Comparison of ENCODE assay signal across 1 cellular context in the genomic region with DNA sequence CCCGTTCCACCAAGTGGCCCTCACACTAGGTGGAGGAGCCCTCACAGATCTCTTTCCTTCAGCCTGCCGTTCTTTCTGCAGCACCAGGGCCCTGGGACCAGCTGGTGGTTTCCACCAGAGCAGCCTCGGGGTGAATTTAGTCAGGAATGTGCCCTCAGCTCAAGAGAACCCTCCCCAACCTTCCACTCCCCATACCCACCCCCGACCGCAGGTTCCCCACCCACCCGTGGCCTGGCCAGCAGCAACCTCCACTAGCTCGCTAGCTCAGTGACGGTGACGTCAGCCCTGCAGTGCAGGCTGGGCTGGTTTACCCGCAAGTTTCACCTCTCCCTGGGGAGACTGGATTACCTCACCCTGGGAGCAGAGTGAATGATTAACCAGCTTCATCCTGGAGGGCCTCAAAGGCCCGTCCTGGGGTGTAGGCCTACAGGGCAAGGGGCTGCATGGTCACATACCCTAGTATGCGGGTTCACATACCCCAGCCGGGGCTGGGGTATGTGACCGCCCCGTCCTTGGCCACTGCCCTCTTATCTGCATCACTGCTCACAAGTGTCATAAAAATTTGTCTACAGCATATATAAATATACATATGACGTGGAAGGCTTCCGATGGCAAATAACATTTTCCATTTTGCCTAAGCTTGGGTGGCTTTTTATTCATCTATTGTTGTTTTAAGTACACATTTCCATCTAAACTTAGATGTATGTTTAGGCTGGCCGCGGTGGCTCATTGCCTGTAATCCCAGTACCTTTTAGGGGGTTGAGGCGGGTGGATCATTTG.
A peak's percentile ranks its signal among the peaks of the same experiment; 100 is the strongest.
TF ChIP-seq lines count a peak whose summit lies in the region.

No MANE protein-coding gene starts in this region.

TF ChIP-seq in K562, 482 proteins besides CTCF, POLR2A, EP300 and RAD21 (continued from another document and continues in another):
- peak; percentile 87 for TF ChIP-seq CREM (IDR thresholded peaks at IDR 0.05; ENCODE audit: low read depth)
- no peak for TF ChIP-seq FOXA3 (CRISPR knock-in tag; conservative IDR thresholded peaks at IDR 0.05 in 1 of 2, IDR thresholded peaks at IDR 0.05 in 1 of 2)
- TF ChIP-seq NR2C1 (IDR thresholded peaks at IDR 0.05) = no peak
- no peak for TF ChIP-seq NR2C1 (tag; IDR thresholded peaks at IDR 0.05)
- TF ChIP-seq, protein P1, sequence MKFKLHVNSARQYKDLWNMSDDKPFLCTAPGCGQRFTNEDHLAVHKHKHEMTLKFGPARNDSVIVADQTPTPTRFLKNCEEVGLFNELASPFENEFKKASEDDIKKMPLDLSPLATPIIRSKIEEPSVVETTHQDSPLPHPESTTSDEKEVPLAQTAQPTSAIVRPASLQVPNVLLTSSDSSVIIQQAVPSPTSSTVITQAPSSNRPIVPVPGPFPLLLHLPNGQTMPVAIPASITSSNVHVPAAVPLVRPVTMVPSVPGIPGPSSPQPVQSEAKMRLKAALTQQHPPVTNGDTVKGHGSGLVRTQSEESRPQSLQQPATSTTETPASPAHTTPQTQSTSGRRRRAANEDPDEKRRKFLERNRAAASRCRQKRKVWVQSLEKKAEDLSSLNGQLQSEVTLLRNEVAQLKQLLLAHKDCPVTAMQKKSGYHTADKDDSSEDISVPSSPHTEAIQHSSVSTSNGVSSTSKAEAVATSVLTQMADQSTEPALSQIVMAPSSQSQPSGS (CRISPR knock-in tag; IDR thresholded peaks at IDR 0.05) = peak; percentile 75; the same call in 1 of the 2 replicates
- TF ChIP-seq, protein P2, sequence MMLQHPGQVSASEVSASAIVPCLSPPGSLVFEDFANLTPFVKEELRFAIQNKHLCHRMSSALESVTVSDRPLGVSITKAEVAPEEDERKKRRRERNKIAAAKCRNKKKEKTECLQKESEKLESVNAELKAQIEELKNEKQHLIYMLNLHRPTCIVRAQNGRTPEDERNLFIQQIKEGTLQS (IDR thresholded peaks at IDR 0.05) = peak; percentile 92
- TF ChIP-seq, protein P2 (CRISPR knock-in tag; conservative IDR thresholded peaks at IDR 0.05) = no peak
- no peak for TF ChIP-seq FOXK1 (CRISPR knock-in tag; IDR thresholded peaks at IDR 0.05; ENCODE audit: borderline replicate concordance)
- TF ChIP-seq RBM25 (IDR thresholded peaks at IDR 0.05; ENCODE audit: low read depth, low read length, severe bottlenecking) = no peak
- no peak for TF ChIP-seq TAF15 (IDR thresholded peaks at IDR 0.05; ENCODE audit: low read depth, low read length)
- TF ChIP-seq, protein P3, sequence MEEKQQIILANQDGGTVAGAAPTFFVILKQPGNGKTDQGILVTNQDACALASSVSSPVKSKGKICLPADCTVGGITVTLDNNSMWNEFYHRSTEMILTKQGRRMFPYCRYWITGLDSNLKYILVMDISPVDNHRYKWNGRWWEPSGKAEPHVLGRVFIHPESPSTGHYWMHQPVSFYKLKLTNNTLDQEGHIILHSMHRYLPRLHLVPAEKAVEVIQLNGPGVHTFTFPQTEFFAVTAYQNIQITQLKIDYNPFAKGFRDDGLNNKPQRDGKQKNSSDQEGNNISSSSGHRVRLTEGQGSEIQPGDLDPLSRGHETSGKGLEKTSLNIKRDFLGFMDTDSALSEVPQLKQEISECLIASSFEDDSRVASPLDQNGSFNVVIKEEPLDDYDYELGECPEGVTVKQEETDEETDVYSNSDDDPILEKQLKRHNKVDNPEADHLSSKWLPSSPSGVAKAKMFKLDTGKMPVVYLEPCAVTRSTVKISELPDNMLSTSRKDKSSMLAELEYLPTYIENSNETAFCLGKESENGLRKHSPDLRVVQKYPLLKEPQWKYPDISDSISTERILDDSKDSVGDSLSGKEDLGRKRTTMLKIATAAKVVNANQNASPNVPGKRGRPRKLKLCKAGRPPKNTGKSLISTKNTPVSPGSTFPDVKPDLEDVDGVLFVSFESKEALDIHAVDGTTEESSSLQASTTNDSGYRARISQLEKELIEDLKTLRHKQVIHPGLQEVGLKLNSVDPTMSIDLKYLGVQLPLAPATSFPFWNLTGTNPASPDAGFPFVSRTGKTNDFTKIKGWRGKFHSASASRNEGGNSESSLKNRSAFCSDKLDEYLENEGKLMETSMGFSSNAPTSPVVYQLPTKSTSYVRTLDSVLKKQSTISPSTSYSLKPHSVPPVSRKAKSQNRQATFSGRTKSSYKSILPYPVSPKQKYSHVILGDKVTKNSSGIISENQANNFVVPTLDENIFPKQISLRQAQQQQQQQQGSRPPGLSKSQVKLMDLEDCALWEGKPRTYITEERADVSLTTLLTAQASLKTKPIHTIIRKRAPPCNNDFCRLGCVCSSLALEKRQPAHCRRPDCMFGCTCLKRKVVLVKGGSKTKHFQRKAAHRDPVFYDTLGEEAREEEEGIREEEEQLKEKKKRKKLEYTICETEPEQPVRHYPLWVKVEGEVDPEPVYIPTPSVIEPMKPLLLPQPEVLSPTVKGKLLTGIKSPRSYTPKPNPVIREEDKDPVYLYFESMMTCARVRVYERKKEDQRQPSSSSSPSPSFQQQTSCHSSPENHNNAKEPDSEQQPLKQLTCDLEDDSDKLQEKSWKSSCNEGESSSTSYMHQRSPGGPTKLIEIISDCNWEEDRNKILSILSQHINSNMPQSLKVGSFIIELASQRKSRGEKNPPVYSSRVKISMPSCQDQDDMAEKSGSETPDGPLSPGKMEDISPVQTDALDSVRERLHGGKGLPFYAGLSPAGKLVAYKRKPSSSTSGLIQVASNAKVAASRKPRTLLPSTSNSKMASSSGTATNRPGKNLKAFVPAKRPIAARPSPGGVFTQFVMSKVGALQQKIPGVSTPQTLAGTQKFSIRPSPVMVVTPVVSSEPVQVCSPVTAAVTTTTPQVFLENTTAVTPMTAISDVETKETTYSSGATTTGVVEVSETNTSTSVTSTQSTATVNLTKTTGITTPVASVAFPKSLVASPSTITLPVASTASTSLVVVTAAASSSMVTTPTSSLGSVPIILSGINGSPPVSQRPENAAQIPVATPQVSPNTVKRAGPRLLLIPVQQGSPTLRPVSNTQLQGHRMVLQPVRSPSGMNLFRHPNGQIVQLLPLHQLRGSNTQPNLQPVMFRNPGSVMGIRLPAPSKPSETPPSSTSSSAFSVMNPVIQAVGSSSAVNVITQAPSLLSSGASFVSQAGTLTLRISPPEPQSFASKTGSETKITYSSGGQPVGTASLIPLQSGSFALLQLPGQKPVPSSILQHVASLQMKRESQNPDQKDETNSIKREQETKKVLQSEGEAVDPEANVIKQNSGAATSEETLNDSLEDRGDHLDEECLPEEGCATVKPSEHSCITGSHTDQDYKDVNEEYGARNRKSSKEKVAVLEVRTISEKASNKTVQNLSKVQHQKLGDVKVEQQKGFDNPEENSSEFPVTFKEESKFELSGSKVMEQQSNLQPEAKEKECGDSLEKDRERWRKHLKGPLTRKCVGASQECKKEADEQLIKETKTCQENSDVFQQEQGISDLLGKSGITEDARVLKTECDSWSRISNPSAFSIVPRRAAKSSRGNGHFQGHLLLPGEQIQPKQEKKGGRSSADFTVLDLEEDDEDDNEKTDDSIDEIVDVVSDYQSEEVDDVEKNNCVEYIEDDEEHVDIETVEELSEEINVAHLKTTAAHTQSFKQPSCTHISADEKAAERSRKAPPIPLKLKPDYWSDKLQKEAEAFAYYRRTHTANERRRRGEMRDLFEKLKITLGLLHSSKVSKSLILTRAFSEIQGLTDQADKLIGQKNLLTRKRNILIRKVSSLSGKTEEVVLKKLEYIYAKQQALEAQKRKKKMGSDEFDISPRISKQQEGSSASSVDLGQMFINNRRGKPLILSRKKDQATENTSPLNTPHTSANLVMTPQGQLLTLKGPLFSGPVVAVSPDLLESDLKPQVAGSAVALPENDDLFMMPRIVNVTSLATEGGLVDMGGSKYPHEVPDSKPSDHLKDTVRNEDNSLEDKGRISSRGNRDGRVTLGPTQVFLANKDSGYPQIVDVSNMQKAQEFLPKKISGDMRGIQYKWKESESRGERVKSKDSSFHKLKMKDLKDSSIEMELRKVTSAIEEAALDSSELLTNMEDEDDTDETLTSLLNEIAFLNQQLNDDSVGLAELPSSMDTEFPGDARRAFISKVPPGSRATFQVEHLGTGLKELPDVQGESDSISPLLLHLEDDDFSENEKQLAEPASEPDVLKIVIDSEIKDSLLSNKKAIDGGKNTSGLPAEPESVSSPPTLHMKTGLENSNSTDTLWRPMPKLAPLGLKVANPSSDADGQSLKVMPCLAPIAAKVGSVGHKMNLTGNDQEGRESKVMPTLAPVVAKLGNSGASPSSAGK (IDR thresholded peaks at IDR 0.05) = no peak
- no peak for TF ChIP-seq ZZZ3 (IDR thresholded peaks at IDR 0.05)
- TF ChIP-seq TGIF2 (CRISPR knock-in tag; IDR thresholded peaks at IDR 0.05) = no peak
- TF ChIP-seq, protein P4, sequence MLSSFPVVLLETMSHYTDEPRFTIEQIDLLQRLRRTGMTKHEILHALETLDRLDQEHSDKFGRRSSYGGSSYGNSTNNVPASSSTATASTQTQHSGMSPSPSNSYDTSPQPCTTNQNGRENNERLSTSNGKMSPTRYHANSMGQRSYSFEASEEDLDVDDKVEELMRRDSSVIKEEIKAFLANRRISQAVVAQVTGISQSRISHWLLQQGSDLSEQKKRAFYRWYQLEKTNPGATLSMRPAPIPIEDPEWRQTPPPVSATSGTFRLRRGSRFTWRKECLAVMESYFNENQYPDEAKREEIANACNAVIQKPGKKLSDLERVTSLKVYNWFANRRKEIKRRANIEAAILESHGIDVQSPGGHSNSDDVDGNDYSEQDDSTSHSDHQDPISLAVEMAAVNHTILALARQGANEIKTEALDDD (IDR thresholded peaks at IDR 0.05) = peak; percentile 94
- no peak for TF ChIP-seq ZNF134 (CRISPR knock-in tag; conservative IDR thresholded peaks at IDR 0.05)
- no peak for TF ChIP-seq SNIP1 (IDR thresholded peaks at IDR 0.05; ENCODE audit: low read depth)
- peak; percentile 90 for TF ChIP-seq ATF7 (IDR thresholded peaks at IDR 0.05)
- TF ChIP-seq, protein P5, sequence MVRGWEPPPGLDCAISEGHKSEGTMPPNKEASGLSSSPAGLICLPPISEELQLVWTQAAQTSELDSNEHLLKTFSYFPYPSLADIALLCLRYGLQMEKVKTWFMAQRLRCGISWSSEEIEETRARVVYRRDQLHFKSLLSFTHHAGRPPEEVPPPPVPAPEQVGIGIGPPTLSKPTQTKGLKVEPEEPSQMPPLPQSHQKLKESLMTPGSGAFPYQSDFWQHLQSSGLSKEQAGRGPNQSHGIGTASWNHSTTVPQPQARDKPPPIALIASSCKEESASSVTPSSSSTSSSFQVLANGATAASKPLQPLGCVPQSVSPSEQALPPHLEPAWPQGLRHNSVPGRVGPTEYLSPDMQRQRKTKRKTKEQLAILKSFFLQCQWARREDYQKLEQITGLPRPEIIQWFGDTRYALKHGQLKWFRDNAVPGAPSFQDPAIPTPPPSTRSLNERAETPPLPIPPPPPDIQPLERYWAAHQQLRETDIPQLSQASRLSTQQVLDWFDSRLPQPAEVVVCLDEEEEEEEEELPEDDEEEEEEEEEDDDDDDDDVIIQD (CRISPR knock-in tag; IDR thresholded peaks at IDR 0.05) = no peak
- TF ChIP-seq ATF1 (CRISPR knock-in tag; IDR thresholded peaks at IDR 0.05) = no peak
- 0 out of 2 replicates have a peak, but pooled peaks have one; percentile 23 for TF ChIP-seq ATF1 (tag; IDR thresholded peaks at IDR 0.05)
- no peak for TF ChIP-seq TBP (optimal IDR thresholded peaks at IDR 0.05; ENCODE audit: low read depth, low read length)
- TF ChIP-seq ZFP30 (CRISPR knock-in tag; IDR thresholded peaks at IDR 0.05; ENCODE audit: borderline replicate concordance) = no peak
- TF ChIP-seq SRF (CRISPR knock-in tag; IDR thresholded peaks at IDR 0.05) = no peak
- TF ChIP-seq, protein P6, sequence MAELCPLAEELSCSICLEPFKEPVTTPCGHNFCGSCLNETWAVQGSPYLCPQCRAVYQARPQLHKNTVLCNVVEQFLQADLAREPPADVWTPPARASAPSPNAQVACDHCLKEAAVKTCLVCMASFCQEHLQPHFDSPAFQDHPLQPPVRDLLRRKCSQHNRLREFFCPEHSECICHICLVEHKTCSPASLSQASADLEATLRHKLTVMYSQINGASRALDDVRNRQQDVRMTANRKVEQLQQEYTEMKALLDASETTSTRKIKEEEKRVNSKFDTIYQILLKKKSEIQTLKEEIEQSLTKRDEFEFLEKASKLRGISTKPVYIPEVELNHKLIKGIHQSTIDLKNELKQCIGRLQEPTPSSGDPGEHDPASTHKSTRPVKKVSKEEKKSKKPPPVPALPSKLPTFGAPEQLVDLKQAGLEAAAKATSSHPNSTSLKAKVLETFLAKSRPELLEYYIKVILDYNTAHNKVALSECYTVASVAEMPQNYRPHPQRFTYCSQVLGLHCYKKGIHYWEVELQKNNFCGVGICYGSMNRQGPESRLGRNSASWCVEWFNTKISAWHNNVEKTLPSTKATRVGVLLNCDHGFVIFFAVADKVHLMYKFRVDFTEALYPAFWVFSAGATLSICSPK (IDR thresholded peaks at IDR 0.05; ENCODE audit: borderline replicate concordance) = no peak
- no peak for TF ChIP-seq MAFF (IDR thresholded peaks at IDR 0.05; ENCODE audit: low read length)
- TF ChIP-seq, protein P7, sequence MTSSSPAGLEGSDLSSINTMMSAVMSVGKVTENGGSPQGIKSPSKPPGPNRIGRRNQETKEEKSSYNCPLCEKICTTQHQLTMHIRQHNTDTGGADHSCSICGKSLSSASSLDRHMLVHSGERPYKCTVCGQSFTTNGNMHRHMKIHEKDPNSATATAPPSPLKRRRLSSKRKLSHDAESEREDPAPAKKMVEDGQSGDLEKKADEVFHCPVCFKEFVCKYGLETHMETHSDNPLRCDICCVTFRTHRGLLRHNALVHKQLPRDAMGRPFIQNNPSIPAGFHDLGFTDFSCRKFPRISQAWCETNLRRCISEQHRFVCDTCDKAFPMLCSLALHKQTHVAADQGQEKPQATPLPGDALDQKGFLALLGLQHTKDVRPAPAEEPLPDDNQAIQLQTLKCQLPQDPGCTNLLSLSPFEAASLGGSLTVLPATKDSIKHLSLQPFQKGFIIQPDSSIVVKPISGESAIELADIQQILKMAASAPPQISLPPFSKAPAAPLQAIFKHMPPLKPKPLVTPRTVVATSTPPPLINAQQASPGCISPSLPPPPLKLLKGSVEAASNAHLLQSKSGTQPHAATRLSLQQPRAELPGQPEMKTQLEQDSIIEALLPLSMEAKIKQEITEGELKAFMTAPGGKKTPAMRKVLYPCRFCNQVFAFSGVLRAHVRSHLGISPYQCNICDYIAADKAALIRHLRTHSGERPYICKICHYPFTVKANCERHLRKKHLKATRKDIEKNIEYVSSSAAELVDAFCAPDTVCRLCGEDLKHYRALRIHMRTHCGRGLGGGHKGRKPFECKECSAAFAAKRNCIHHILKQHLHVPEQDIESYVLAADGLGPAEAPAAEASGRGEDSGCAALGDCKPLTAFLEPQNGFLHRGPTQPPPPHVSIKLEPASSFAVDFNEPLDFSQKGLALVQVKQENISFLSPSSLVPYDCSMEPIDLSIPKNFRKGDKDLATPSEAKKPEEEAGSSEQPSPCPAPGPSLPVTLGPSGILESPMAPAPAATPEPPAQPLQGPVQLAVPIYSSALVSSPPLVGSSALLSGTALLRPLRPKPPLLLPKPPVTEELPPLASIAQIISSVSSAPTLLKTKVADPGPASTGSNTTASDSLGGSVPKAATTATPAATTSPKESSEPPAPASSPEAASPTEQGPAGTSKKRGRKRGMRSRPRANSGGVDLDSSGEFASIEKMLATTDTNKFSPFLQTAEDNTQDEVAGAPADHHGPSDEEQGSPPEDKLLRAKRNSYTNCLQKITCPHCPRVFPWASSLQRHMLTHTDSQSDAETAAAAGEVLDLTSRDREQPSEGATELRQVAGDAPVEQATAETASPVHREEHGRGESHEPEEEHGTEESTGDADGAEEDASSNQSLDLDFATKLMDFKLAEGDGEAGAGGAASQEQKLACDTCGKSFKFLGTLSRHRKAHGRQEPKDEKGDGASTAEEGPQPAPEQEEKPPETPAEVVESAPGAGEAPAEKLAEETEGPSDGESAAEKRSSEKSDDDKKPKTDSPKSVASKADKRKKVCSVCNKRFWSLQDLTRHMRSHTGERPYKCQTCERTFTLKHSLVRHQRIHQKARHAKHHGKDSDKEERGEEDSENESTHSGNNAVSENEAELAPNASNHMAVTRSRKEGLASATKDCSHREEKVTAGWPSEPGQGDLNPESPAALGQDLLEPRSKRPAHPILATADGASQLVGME (CRISPR knock-in tag; IDR thresholded peaks at IDR 0.05) = no peak
